In the genomic region with DNA sequence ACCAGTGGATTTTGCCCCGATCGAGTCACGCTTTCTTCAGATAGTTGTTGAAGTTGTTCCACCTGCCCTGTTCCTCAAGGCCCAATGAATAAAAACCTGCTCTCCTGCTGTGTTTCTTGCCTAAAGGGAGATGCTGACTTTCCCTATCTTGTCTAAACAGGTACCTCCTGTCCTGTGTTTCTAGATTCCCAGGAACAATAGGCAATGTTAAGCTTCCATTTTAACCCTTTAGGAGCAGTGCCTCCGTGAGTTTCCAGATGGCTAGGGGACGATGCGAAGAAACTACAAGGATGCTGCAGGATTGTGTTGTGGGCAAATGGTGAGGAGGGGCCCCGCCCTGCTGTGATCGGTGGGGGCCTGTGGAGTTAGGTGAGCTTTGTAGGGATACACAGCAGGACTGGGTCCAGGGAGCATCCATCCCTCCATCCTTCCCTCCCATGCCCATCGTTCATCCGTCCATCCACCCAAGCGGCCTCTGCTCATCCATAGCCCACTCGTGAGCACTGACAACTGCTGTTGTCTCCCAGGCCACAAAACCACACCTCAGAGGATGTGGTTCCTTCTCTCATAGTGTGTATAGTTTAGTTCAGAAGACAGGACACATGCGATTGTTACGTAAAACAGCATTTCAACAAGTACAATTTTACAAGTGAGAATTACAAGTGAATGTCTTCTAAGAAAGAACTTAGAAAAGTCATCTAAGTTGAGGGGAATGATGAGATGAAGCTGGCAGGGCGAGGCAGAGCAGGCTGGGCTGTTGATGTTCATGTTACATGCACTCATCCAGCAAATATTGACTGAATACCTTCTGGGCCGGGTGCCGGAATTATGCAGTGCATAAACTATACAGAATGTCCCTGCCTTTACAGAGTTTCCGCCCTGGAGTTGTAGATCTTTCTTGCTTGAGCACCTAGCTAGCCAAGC, we compare ENCODE assay signal across 10 cellular contexts. TPM values are rescaled to one million over a fixed set of nuclear protein-coding genes. Genes with fewer than 3 reads are reported as not detected.
DNase-seq lines count a peak whose midpoint lies in the region; ATAC-seq lines count a peak whose summit lies in the region.
"Had no signal": no experiment of that assay in that cellular context is flagged by ENCODE, and none has a peak within 500 bp of the region (broad histone marks: within the 10 kb centered on the region; RNA-seq: fewer than 3 reads in every experiment).

No MANE protein-coding gene starts in this region.

- H3K4me3 ChIP-seq in Jurkat, Clone E6-1 (ENCODE audit: low read length), result peak overlapping the region; percentile 8; the same call in 1 of the 2 replicates
- H3K4me3 ChIP-seq: cardiac muscle cell, SJSA1 had no signal

- ATAC-seq in GM21619 (IDR thresholded peaks at IDR 0.05; ENCODE audit: unreplicated experiment) (no peak), GM19463 (IDR thresholded peaks at IDR 0.05; ENCODE audit: unreplicated experiment) (no peak), GM21528 (IDR thresholded peaks at IDR 0.05; ENCODE audit: low FRiP score, unreplicated experiment) (no peak)

- DNase-seq in Jurkat, Clone E6-1 (ENCODE audit: low read depth, low spot score), result peak; percentile 84
- peak; percentile 35 to 36 for DNase-seq in activated CD4-positive, alpha-beta T cell treated with anti-CD3 and anti-CD28 coated beads for 4 hours
- peak; percentile 25 for DNase-seq in effector CD8-positive, alpha-beta T cell (lab: John Stamatoyannopoulos, UW)
- peak; percentile 35 to 45 for DNase-seq in stimulated activated CD8-positive, alpha-beta memory T cell treated with anti-CD3 and anti-CD28 coated beads, Interleukin-7, amount 100 ng/mL, for 4 hours (ENCODE audit: low read depth in 2 of 2)
- no peak for DNase-seq in NCI-H1105 treated with DMSO at 0.1 percent for 48 hours (lab: John Stamatoyannopoulos, UW)

RNA-seq across cellular contexts. Expression of a gene that starts 5.2 kb away (rescaled TPM):
- 4.5 TPM for polyA plus RNA-seq in Jurkat, Clone E6-1 (2012; ENCODE audit: insufficient read depth, insufficient read length)

RNA-seq across cellular contexts. Expression of a gene that starts 5.6 kb away (rescaled TPM):
- not detected for polyA plus RNA-seq in Jurkat, Clone E6-1 (2012; ENCODE audit: insufficient read depth, insufficient read length)
- polyA plus RNA-seq: cardiac muscle cell had no signal

RNA-seq across cellular contexts. Expression of a gene that starts 48.6 kb away (rescaled TPM):
- 104 TPM for polyA plus RNA-seq in Jurkat, Clone E6-1 (2012; ENCODE audit: insufficient read depth, insufficient read length)
